In genomic region chr6:15255481-15256414, GRCh38 we compare ENCODE assay signal across 1 cellular context.
TF ChIP-seq lines count a peak whose summit lies in the region.

No MANE protein-coding gene starts in this region.

TF ChIP-seq in GM12878, 131 proteins besides CTCF, POLR2A, EP300 and RAD21 (continued from another document and continues in another):
- 0 out of 2 replicates have a peak, but pooled peaks have one; percentile 13 for TF ChIP-seq REST (IDR thresholded peaks at IDR 0.05; ENCODE audit: low read depth, low read length)
- TF ChIP-seq, protein P1, sequence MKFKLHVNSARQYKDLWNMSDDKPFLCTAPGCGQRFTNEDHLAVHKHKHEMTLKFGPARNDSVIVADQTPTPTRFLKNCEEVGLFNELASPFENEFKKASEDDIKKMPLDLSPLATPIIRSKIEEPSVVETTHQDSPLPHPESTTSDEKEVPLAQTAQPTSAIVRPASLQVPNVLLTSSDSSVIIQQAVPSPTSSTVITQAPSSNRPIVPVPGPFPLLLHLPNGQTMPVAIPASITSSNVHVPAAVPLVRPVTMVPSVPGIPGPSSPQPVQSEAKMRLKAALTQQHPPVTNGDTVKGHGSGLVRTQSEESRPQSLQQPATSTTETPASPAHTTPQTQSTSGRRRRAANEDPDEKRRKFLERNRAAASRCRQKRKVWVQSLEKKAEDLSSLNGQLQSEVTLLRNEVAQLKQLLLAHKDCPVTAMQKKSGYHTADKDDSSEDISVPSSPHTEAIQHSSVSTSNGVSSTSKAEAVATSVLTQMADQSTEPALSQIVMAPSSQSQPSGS (IDR thresholded peaks at IDR 0.05; ENCODE audit: low read length) = peak; percentile 35
- peak; percentile 88 for TF ChIP-seq SMARCA5 (IDR thresholded peaks at IDR 0.05)
- TF ChIP-seq, protein P2, sequence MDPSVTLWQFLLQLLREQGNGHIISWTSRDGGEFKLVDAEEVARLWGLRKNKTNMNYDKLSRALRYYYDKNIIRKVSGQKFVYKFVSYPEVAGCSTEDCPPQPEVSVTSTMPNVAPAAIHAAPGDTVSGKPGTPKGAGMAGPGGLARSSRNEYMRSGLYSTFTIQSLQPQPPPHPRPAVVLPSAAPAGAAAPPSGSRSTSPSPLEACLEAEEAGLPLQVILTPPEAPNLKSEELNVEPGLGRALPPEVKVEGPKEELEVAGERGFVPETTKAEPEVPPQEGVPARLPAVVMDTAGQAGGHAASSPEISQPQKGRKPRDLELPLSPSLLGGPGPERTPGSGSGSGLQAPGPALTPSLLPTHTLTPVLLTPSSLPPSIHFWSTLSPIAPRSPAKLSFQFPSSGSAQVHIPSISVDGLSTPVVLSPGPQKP (IDR thresholded peaks at IDR 0.05; ENCODE audit: low read depth, low read length) = no peak
- TF ChIP-seq NR2C1 (IDR thresholded peaks at IDR 0.05) = no peak
- no peak for TF ChIP-seq PAX8 (IDR thresholded peaks at IDR 0.05)
- peak; percentile 73 for TF ChIP-seq NFIC (IDR thresholded peaks at IDR 0.05; ENCODE audit: low read depth, low read length)
- TF ChIP-seq RBBP5 (conservative IDR thresholded peaks at IDR 0.05) = no peak
- TF ChIP-seq, protein P3, sequence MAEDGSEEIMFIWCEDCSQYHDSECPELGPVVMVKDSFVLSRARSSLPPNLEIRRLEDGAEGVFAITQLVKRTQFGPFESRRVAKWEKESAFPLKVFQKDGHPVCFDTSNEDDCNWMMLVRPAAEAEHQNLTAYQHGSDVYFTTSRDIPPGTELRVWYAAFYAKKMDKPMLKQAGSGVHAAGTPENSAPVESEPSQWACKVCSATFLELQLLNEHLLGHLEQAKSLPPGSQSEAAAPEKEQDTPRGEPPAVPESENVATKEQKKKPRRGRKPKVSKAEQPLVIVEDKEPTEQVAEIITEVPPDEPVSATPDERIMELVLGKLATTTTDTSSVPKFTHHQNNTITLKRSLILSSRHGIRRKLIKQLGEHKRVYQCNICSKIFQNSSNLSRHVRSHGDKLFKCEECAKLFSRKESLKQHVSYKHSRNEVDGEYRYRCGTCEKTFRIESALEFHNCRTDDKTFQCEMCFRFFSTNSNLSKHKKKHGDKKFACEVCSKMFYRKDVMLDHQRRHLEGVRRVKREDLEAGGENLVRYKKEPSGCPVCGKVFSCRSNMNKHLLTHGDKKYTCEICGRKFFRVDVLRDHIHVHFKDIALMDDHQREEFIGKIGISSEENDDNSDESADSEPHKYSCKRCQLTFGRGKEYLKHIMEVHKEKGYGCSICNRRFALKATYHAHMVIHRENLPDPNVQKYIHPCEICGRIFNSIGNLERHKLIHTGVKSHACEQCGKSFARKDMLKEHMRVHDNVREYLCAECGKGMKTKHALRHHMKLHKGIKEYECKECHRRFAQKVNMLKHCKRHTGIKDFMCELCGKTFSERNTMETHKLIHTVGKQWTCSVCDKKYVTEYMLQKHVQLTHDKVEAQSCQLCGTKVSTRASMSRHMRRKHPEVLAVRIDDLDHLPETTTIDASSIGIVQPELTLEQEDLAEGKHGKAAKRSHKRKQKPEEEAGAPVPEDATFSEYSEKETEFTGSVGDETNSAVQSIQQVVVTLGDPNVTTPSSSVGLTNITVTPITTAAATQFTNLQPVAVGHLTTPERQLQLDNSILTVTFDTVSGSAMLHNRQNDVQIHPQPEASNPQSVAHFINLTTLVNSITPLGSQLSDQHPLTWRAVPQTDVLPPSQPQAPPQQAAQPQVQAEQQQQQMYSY (CRISPR knock-in tag; IDR thresholded peaks at IDR 0.05) = no peak
- TF ChIP-seq YBX1 (IDR thresholded peaks at IDR 0.05) = no peak
- peak; percentile 81 for TF ChIP-seq YY1 (IDR thresholded peaks at IDR 0.05; ENCODE audit: low read depth, low read length)
- peak; percentile 62; the same call in 1 of the 2 replicates for TF ChIP-seq FOXM1 (IDR thresholded peaks at IDR 0.05; ENCODE audit: low read depth, low read length)
- 0 out of 3 replicates have a peak, but pooled peaks of 1 of the 2 experiments have one; percentile 26 for TF ChIP-seq EGR1 (IDR thresholded peaks at IDR 0.05; ENCODE audit: borderline replicate concordance in 1 of 2, low read depth in 2 of 2, low read length in 2 of 2)
- no peak for TF ChIP-seq FOS (IDR thresholded peaks at IDR 0.05; ENCODE audit: borderline replicate concordance, extremely low read depth, insufficient read length)
- TF ChIP-seq, protein P4, sequence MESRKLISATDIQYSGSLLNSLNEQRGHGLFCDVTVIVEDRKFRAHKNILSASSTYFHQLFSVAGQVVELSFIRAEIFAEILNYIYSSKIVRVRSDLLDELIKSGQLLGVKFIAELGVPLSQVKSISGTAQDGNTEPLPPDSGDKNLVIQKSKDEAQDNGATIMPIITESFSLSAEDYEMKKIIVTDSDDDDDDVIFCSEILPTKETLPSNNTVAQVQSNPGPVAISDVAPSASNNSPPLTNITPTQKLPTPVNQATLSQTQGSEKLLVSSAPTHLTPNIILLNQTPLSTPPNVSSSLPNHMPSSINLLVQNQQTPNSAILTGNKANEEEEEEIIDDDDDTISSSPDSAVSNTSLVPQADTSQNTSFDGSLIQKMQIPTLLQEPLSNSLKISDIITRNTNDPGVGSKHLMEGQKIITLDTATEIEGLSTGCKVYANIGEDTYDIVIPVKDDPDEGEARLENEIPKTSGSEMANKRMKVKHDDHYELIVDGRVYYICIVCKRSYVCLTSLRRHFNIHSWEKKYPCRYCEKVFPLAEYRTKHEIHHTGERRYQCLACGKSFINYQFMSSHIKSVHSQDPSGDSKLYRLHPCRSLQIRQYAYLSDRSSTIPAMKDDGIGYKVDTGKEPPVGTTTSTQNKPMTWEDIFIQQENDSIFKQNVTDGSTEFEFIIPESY (IDR thresholded peaks at IDR 0.05) = no peak
- TF ChIP-seq NFYA (IDR thresholded peaks at IDR 0.05; ENCODE audit: borderline replicate concordance, low read depth, low read length) = no peak
- TF ChIP-seq KDM1A (IDR thresholded peaks at IDR 0.05; ENCODE audit: borderline replicate concordance) = no peak
- TF ChIP-seq CREM (IDR thresholded peaks at IDR 0.05; ENCODE audit: low read depth) = no peak
- no peak for TF ChIP-seq BACH1 (IDR thresholded peaks at IDR 0.05; ENCODE audit: borderline replicate concordance)
- 0 out of 2 replicates have a peak, but pooled peaks have one; percentile 25 for TF ChIP-seq CHD2 (IDR thresholded peaks at IDR 0.05; ENCODE audit: borderline replicate concordance, low read depth, low read length)
- peak; percentile 79 for TF ChIP-seq RUNX3 (IDR thresholded peaks at IDR 0.05; ENCODE audit: low read length)
- no peak for TF ChIP-seq ASH2L (IDR thresholded peaks at IDR 0.05; ENCODE audit: borderline replicate concordance, low read depth)
- no peak; the same call in 1 of the 2 replicates for TF ChIP-seq ZNF217 (IDR thresholded peaks at IDR 0.05)
- TF ChIP-seq MEF2A (IDR thresholded peaks at IDR 0.05; ENCODE audit: insufficient read depth, low read depth, low read length) = no peak
- TF ChIP-seq TAF1 (IDR thresholded peaks at IDR 0.05; ENCODE audit: borderline replicate concordance, low read depth, low read length) = 0 out of 2 replicates have a peak, but pooled peaks have one; percentile 20
- peak; percentile 48; the same call in 1 of the 2 replicates for TF ChIP-seq TBL1XR1 (IDR thresholded peaks at IDR 0.05; ENCODE audit: low read depth, low read length)
- TF ChIP-seq MAX (IDR thresholded peaks at IDR 0.05; ENCODE audit: low read depth, low read length) = no peak
- no peak for TF ChIP-seq RB1 (IDR thresholded peaks at IDR 0.05; ENCODE audit: borderline replicate concordance)
- TF ChIP-seq, protein P5, sequence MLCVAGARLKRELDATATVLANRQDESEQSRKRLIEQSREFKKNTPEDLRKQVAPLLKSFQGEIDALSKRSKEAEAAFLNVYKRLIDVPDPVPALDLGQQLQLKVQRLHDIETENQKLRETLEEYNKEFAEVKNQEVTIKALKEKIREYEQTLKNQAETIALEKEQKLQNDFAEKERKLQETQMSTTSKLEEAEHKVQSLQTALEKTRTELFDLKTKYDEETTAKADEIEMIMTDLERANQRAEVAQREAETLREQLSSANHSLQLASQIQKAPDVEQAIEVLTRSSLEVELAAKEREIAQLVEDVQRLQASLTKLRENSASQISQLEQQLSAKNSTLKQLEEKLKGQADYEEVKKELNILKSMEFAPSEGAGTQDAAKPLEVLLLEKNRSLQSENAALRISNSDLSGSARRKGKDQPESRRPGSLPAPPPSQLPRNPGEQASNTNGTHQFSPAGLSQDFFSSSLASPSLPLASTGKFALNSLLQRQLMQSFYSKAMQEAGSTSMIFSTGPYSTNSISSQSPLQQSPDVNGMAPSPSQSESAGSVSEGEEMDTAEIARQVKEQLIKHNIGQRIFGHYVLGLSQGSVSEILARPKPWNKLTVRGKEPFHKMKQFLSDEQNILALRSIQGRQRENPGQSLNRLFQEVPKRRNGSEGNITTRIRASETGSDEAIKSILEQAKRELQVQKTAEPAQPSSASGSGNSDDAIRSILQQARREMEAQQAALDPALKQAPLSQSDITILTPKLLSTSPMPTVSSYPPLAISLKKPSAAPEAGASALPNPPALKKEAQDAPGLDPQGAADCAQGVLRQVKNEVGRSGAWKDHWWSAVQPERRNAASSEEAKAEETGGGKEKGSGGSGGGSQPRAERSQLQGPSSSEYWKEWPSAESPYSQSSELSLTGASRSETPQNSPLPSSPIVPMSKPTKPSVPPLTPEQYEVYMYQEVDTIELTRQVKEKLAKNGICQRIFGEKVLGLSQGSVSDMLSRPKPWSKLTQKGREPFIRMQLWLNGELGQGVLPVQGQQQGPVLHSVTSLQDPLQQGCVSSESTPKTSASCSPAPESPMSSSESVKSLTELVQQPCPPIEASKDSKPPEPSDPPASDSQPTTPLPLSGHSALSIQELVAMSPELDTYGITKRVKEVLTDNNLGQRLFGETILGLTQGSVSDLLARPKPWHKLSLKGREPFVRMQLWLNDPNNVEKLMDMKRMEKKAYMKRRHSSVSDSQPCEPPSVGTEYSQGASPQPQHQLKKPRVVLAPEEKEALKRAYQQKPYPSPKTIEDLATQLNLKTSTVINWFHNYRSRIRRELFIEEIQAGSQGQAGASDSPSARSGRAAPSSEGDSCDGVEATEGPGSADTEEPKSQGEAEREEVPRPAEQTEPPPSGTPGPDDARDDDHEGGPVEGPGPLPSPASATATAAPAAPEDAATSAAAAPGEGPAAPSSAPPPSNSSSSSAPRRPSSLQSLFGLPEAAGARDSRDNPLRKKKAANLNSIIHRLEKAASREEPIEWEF (IDR thresholded peaks at IDR 0.05; ENCODE audit: insufficient replicate concordance, low read depth, low read length) = no peak
- no peak for TF ChIP-seq KLF5 (IDR thresholded peaks at IDR 0.05; ENCODE audit: partially characterized antibody)
- TF ChIP-seq, protein P6, sequence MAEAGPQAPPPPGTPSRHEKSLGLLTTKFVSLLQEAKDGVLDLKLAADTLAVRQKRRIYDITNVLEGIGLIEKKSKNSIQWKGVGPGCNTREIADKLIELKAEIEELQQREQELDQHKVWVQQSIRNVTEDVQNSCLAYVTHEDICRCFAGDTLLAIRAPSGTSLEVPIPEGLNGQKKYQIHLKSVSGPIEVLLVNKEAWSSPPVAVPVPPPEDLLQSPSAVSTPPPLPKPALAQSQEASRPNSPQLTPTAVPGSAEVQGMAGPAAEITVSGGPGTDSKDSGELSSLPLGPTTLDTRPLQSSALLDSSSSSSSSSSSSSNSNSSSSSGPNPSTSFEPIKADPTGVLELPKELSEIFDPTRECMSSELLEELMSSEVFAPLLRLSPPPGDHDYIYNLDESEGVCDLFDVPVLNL (IDR thresholded peaks at IDR 0.05; ENCODE audit: low read depth, low read length) = no peak
- TF ChIP-seq SIN3A (IDR thresholded peaks at IDR 0.05; ENCODE audit: low read depth, low read length) = no peak
- TF ChIP-seq FOXK2 (IDR thresholded peaks at IDR 0.05) = no peak
- TF ChIP-seq PML (IDR thresholded peaks at IDR 0.05; ENCODE audit: low read length) = no peak
- TF ChIP-seq STAT1 (conservative IDR thresholded peaks at IDR 0.05) = no peak
- peak; percentile 86; the same call in 1 of the 2 replicates for TF ChIP-seq NFXL1 (IDR thresholded peaks at IDR 0.05; ENCODE audit: borderline replicate concordance)
- peak in 1 of 2 experiments; percentile 79; a peak in 2 of 4 replicates for TF ChIP-seq ETV6 (conservative IDR thresholded peaks at IDR 0.05 in 1 of 2, IDR thresholded peaks at IDR 0.05 in 1 of 2; ENCODE audit: borderline replicate concordance in 1 of 2, low read depth in 1 of 2)
- TF ChIP-seq RELB (IDR thresholded peaks at IDR 0.05; ENCODE audit: low read depth) = peak; percentile 70
- no peak for TF ChIP-seq SMAD5 (IDR thresholded peaks at IDR 0.05; ENCODE audit: low read depth)
- TF ChIP-seq NR2F1 (conservative IDR thresholded peaks at IDR 0.05) = no peak
